22 cellular contexts compared by ENCODE assay signal in genomic region chr3:43528498-43529099, GRCh38.
DNase-seq lines count a peak whose midpoint lies in the region; ATAC-seq, FAIRE-seq and TF ChIP-seq lines count a peak whose summit lies in the region.
"Had no signal": no experiment of that assay in that cellular context is flagged by ENCODE, and none has a peak within 500 bp of the region (broad histone marks: within the 10 kb centered on the region; RNA-seq: fewer than 3 reads in every experiment).

No MANE protein-coding gene starts in this region.

- no peak overlapping the region for H3K27ac ChIP-seq in K562 (ENCODE audit: extremely low read depth, low read depth, low read length)
- no peak overlapping the region for H3K27ac ChIP-seq in smooth muscle cell (ENCODE audit: low read depth)
- H3K27ac ChIP-seq: 22Rv1; A549; BLaER1 treated with 17β-estradiol and CSF1 and Interleukin-3, amounts not matched to agents 10 nM and 100 nM; C4-2B had no signal

- peaks cover 9% of the 10 kb centered on the region for H3K4me1 Mint-ChIP-seq in activated T-cell treated with anti-CD3 and anti-CD28 coated beads, Interleukin-2, amount 50 U/mL, for 72 hours (ENCODE audit: low read depth)
- no peaks in the 10 kb centered on the region for H3K4me1 Mint-ChIP-seq in activated T-cell treated with anti-CD3 and anti-CD28 coated beads, Interleukin-2, amount 50 U/mL, for 4 hours (ENCODE audit: low read depth)
- H3K4me1 Mint-ChIP-seq: B cell had no signal

- ATAC-seq in activated T-cell treated with anti-CD3 and anti-CD28 coated beads, Interleukin-2, amount 50 U/mL, for 72 hours (replicated peaks in 1 of 2), result no peak
- ATAC-seq in activated T-cell treated with anti-CD3 and anti-CD28 coated beads, Interleukin-2, amount 50 U/mL, for 4 hours, result no peak
- no peak for ATAC-seq in K562
- ATAC-seq: A549; CD8-positive, alpha-beta T cell had no signal

- H3K79me2 ChIP-seq in K562 (ENCODE audit: control insufficient read depth, insufficient read depth, low read length) (no peaks in the 10 kb centered on the region), smooth muscle cell (ENCODE audit: low read depth) (no peaks in the 10 kb centered on the region)

- peak overlapping the region; percentile 34 for H3K27ac Mint-ChIP-seq in activated T-cell treated with anti-CD3 and anti-CD28 coated beads, Interleukin-2, amount 50 U/mL, for 72 hours
- H3K27ac Mint-ChIP-seq: B cell; CD4-positive, alpha-beta T cell; CD8-positive, alpha-beta T cell had no signal

- TF ChIP-seq EP300 in K562 (IDR thresholded peaks at IDR 0.05; ENCODE audit: low read length), result no peak

- POLR2A ChIA-PET in K562 (lab: Yijun Ruan, JAX), result interaction anchor here (1.0 kb wide), 1 partner anchor 8 kb away, joined by 3 read pairs; no protein-coding TSS in a partner anchor

- H3K9me1 ChIP-seq in K562 (ENCODE audit: control insufficient read depth, insufficient read depth, low read length), result peaks cover 2% of the 10 kb centered on the region

- BruUV-seq in K562 (replicated peaks; lab: Mats Ljungman, UMichigan), result no TSS peak

- no peak overlapping the region for H2AFZ ChIP-seq in K562 (ENCODE audit: low read depth, low read length)
- no peak overlapping the region for H2AFZ ChIP-seq in smooth muscle cell (ENCODE audit: low read depth)

- no peak for FAIRE-seq in K562 (lab: Jason Lieb, UNC)
- FAIRE-seq: A549, D721Med, G401.6, GM12891 had no signal

- H3K4me1 ChIP-seq in K562 (replicated peaks in 1 of 2; ENCODE audit: control insufficient read depth in 2 of 2, insufficient read depth in 2 of 2, low read length in 2 of 2) (peaks cover 3 to 9% of the 10 kb centered on the region in 2 experiments; a peak in 4 of 5 replicates), smooth muscle cell (ENCODE audit: low read depth) (no peaks in the 10 kb centered on the region)
- H3K4me1 ChIP-seq: BLaER1 treated with 17β-estradiol and CSF1 and Interleukin-3, amounts not matched to agents 10 nM and 100 nM had no signal

- H3K4me3 ChIP-seq in K562 (no peak overlapping the region), smooth muscle cell (no peak overlapping the region)
- H3K4me3 ChIP-seq: A549; BLaER1 treated with 17β-estradiol and CSF1 and Interleukin-3, amounts not matched to agents 10 nM and 100 nM had no signal

- H3K4me3 Mint-ChIP-seq in activated T-cell treated with anti-CD3 and anti-CD28 coated beads, Interleukin-2, amount 50 U/mL, for 72 hours, result no peak overlapping the region
- H3K4me3 Mint-ChIP-seq in activated T-cell treated with anti-CD3 and anti-CD28 coated beads, Interleukin-2, amount 50 U/mL, for 4 hours, result no peak overlapping the region
- H3K4me3 Mint-ChIP-seq: B cell; CD4-positive, alpha-beta T cell; CD8-positive, alpha-beta T cell had no signal

- H3K27me3 Mint-ChIP-seq in activated T-cell treated with anti-CD3 and anti-CD28 coated beads, Interleukin-2, amount 50 U/mL, for 72 hours (ENCODE audit: low read depth), result no peaks in the 10 kb centered on the region
- H3K27me3 Mint-ChIP-seq in activated T-cell treated with anti-CD3 and anti-CD28 coated beads, Interleukin-2, amount 50 U/mL, for 4 hours (ENCODE audit: low read depth), result no peaks in the 10 kb centered on the region
- H3K27me3 Mint-ChIP-seq: CD4-positive, alpha-beta T cell had no signal

- peaks cover 6 to 10% of the 10 kb centered on the region in 2 donors for H3K36me3 Mint-ChIP-seq in activated T-cell treated with anti-CD3 and anti-CD28 coated beads, Interleukin-2, amount 50 U/mL, for 72 hours (ENCODE audit: insufficient read depth in 2 of 2)
- H3K36me3 Mint-ChIP-seq in activated T-cell treated with anti-CD3 and anti-CD28 coated beads, Interleukin-2, amount 50 U/mL, for 4 hours (ENCODE audit: insufficient read depth), result peaks cover 9% of the 10 kb centered on the region

- H3K36me3 ChIP-seq in K562 (ENCODE audit: control insufficient read depth, insufficient read depth, low read length) (peaks cover under 1% of the 10 kb centered on the region; the same call in 1 of the 3 replicates), smooth muscle cell (ENCODE audit: low read depth) (peaks cover 4% of the 10 kb centered on the region)

- no peak for TF ChIP-seq POLR2A in K562 (conservative IDR thresholded peaks at IDR 0.05)

- H4K20me1 ChIP-seq in K562 (replicated peaks; ENCODE audit: control insufficient read depth, insufficient read depth, low read length) (no peaks in the 10 kb centered on the region), smooth muscle cell (ENCODE audit: low read depth) (no peaks in the 10 kb centered on the region)
- H4K20me1 ChIP-seq: BLaER1 treated with 17β-estradiol and CSF1 and Interleukin-3, amounts not matched to agents 10 nM and 100 nM had no signal

- DNase-seq in DMS 273 (lab: John Stamatoyannopoulos, UW; ENCODE audit: unreplicated experiment), result peak; percentile 1
- DNase-seq in DMS 273 treated with DMSO at 0.1 percent for 48 hours (lab: John Stamatoyannopoulos, UW), result no peak
- no peak for DNase-seq in activated T-cell treated with anti-CD3 and anti-CD28 coated beads, Interleukin-2, amount 50 U/mL, for 72 hours
- DNase-seq in activated T-cell treated with anti-CD3 and anti-CD28 coated beads, Interleukin-2, amount 50 U/mL, for 4 hours, result no peak
- no peak for DNase-seq in K562 (ENCODE audit: extremely low read depth in 1 of 4, low spot score in 3 of 4)
- DNase-seq in smooth muscle cell (lab: John Stamatoyannopoulos, UW; ENCODE audit: unreplicated experiment), result no peak
- DNase-seq in iPS-NIHi7 (ENCODE audit: extremely low spot score), result no peak
- DNase-seq: AML-193; Caco-2; Calu3; CD4-positive, alpha-beta T cell; CD8-positive, alpha-beta T cell; DMS79 treated with DMSO at 0.1 percent for 48 hours; GF-D8 had no signal

- intact Hi-C loops in K562 (cut with micrococcal nuclease), result no loop called here

- H3K9me3 ChIP-seq in K562 (replicated peaks; ENCODE audit: control insufficient read depth, insufficient read depth, low read depth, low read length), result no peaks in the 10 kb centered on the region
- H3K9me3 ChIP-seq in smooth muscle cell (replicated peaks; ENCODE audit: low read depth), result no peaks in the 10 kb centered on the region
- H3K9me3 ChIP-seq: Caco-2 had no signal

- H3F3A ChIP-seq in smooth muscle cell (ENCODE audit: low read depth), result no peaks in the 10 kb centered on the region

- no peak for TF ChIP-seq RAD21 in K562 (CRISPR knock-in tag; conservative IDR thresholded peaks at IDR 0.05 in 1 of 2, IDR thresholded peaks at IDR 0.05 in 1 of 2)

- in situ Hi-C loops in K562 (cut with MboI), result loop anchor here (25.0 kb wide), 1 partner anchor 659 kb away; no protein-coding TSS in a partner anchor

- TF ChIP-seq CTCF in K562 (IDR thresholded peaks at IDR 0.05 in 2 of 3, conservative IDR thresholded peaks at IDR 0.05 in 1 of 3; ENCODE audit: insufficient read depth in 2 of 3, low read depth in 1 of 3, low read length in 3 of 3) (no peak), smooth muscle cell (IDR thresholded peaks at IDR 0.05; ENCODE audit: borderline replicate concordance, insufficient read depth, poor library complexity, severe bottlenecking) (no peak)

- H3K27me3 ChIP-seq in K562 (ENCODE audit: control insufficient read depth in 2 of 2, insufficient read depth in 2 of 2, low read length in 2 of 2), result no peaks in the 10 kb centered on the region
- H3K27me3 ChIP-seq in smooth muscle cell (ENCODE audit: low read depth), result no peaks in the 10 kb centered on the region
- H3K27me3 ChIP-seq: BLaER1 treated with 17β-estradiol and CSF1 and Interleukin-3, amounts not matched to agents 10 nM and 100 nM had no signal

- CTCF ChIA-PET in K562 (lab: Yijun Ruan, JAX; ENCODE audit: low intra/inter-chr PET ratio), result no interaction called here

- no peak overlapping the region for H3K4me2 ChIP-seq in K562 (ENCODE audit: insufficient read depth, low read length)
- H3K4me2 ChIP-seq in smooth muscle cell, result no peak overlapping the region
- H3K4me2 ChIP-seq: A549; BLaER1 treated with 17β-estradiol and CSF1 and Interleukin-3, amounts not matched to agents 10 nM and 100 nM had no signal

- H3K9me3 Mint-ChIP-seq in activated T-cell treated with anti-CD3 and anti-CD28 coated beads, Interleukin-2, amount 50 U/mL, for 72 hours, result peaks cover 5 to 9% of the 10 kb centered on the region in 2 donors
- H3K9me3 Mint-ChIP-seq in activated T-cell treated with anti-CD3 and anti-CD28 coated beads, Interleukin-2, amount 50 U/mL, for 4 hours, result peaks cover 10% of the 10 kb centered on the region

- H3K9ac ChIP-seq in K562 (ENCODE audit: insufficient read depth in 1 of 2, low read depth in 2 of 2, low read length in 2 of 2), result no peak overlapping the region
- no peak overlapping the region for H3K9ac ChIP-seq in smooth muscle cell (ENCODE audit: low read depth)
- H3K9ac ChIP-seq: BLaER1 treated with 17β-estradiol and CSF1 and Interleukin-3, amounts not matched to agents 10 nM and 100 nM had no signal

TF ChIP-seq in K562, 482 proteins besides CTCF, POLR2A, EP300 and RAD21 (continues in another document):
- TF ChIP-seq ZNF707 (CRISPR knock-in tag; conservative IDR thresholded peaks at IDR 0.05) (peak; percentile 47; the same call in 1 of the 2 replicates), TRIM24 (IDR thresholded peaks at IDR 0.05) (0 out of 4 replicates have a peak, but pooled peaks of 1 of the 2 experiments have one; percentile 23), CHD4 (IDR thresholded peaks at IDR 0.05; ENCODE audit: insufficient read depth, insufficient replicate concordance, low read depth, low read length, poor library complexity, severe bottlenecking) (no peak), STAT5A (IDR thresholded peaks at IDR 0.05; ENCODE audit: borderline replicate concordance, low read length) (no peak), SIN3A (IDR thresholded peaks at IDR 0.05; ENCODE audit: borderline replicate concordance in 2 of 2, control insufficient read depth in 1 of 2, low read depth in 2 of 2, low read length in 2 of 2) (no peak), BCOR (IDR thresholded peaks at IDR 0.05) (0 out of 2 replicates have a peak, but pooled peaks have one; percentile 15), TEAD1 (CRISPR knock-in tag; IDR thresholded peaks at IDR 0.05) (no peak), TRIM28 (IDR thresholded peaks at IDR 0.05) (peak; percentile 24; the same call in 1 of the 2 replicates), ATF6 (CRISPR knock-in tag; IDR thresholded peaks at IDR 0.05) (no peak), ZNF121 (CRISPR knock-in tag; conservative IDR thresholded peaks at IDR 0.05) (peak; percentile 91)
